ENCODE assay signal across 10 cellular contexts in the genomic region with DNA sequence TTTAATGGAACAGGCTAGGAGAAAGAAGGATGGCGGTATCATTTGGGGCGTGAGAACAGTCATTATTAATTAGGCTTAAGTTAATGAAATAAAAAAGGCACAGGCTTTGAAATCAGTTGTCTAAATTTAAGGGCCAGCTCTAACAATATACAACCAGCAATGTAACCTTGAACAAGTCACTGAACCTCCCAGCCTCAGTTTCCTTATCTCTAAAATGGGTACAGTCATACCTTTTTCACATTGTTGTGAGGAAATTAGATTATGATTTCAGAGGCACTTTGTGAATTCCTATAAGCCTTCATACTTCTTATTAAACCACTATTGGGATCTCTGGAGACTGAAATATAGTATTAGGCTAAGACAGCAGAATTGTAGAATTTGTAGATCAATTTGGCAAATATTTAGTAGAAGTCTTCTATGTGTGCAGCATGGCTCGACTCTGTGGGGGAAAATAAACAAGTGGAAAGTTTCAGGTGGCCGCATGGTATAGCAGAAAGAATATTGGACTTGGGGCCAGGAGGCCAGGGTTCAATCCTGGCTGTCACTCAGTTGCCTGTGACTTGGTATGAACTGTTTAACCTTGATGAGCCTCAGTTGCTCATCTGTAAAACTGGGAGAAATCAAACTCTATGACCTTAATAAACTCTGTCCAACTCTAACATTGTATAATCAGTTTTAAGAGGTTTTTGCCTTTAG.
DNase-seq lines count a peak whose midpoint lies in the region; ATAC-seq and TF ChIP-seq lines count a peak whose summit lies in the region.
"Had no signal": no experiment of that assay in that cellular context is flagged by ENCODE, and none has a peak within 500 bp of the region (broad histone marks: within the 10 kb centered on the region; RNA-seq: fewer than 3 reads in every experiment).

No MANE protein-coding gene starts in this region.

- no peaks in the 10 kb centered on the region for H3K27me3 Mint-ChIP-seq in HFFc6 (ENCODE audit: insufficient read depth)
- no peaks in the 10 kb centered on the region for H3K27me3 Mint-ChIP-seq in central memory CD8-positive, alpha-beta T cell
- H3K27me3 Mint-ChIP-seq in neural crest cell (ENCODE audit: low read depth): no peaks in the 10 kb centered on the region

- H3K27ac Mint-ChIP-seq in HFFc6 (peak overlapping the region; percentile 87; the same call in 1 of the 2 replicates), neural crest cell (ENCODE audit: unreplicated experiment) (peak overlapping the region; percentile 95)
- H3K27ac Mint-ChIP-seq in central memory CD8-positive, alpha-beta T cell (ENCODE audit: low read depth): peak overlapping the region; percentile 57

- no peak for ATAC-seq in central memory CD8-positive, alpha-beta T cell (replicated peaks; ENCODE audit: extremely low read depth, poor library complexity, severe bottlenecking)

- CTCF ChIA-PET in A673 (lab: Charles Lee) (no interaction called here), GM10248 (lab: Yijun Ruan, JAX) (interaction anchor here (0.9 to 5.5 kb wide), 4 partner anchors 8 to 186 kb away, joined by 3 to 32 read pairs (median 4); no protein-coding TSS in a partner anchor)

- peak overlapping the region; percentile 97 for H3K27ac ChIP-seq in A673 (ENCODE audit: low read depth, low read length, poor library complexity, severe bottlenecking)
- H3K27ac ChIP-seq in effector memory CD4-positive, alpha-beta T cell (ENCODE audit: insufficient read depth, low read length, poor library complexity, severe bottlenecking): no peak overlapping the region
- no peak overlapping the region for H3K27ac ChIP-seq in ovary

- TF ChIP-seq EP300 in ovary (IDR thresholded peaks at IDR 0.05): no peak

- H3K4me1 ChIP-seq in A673 (ENCODE audit: insufficient read depth, low read length, poor library complexity, severe bottlenecking) (peaks cover 49% of the 10 kb centered on the region), ovary (ENCODE audit: insufficient read depth) (peaks cover 9% of the 10 kb centered on the region)
- H3K4me1 ChIP-seq in effector memory CD4-positive, alpha-beta T cell (ENCODE audit: control insufficient read depth, insufficient read depth, low read length, poor library complexity, severe bottlenecking): peaks cover 35% of the 10 kb centered on the region

- no peak for TF ChIP-seq POLR2A in ovary (IDR thresholded peaks at IDR 0.05)

- peaks cover 17% of the 10 kb centered on the region for H3K36me3 Mint-ChIP-seq in HFFc6 (ENCODE audit: low read depth)
- H3K36me3 Mint-ChIP-seq in central memory CD8-positive, alpha-beta T cell (ENCODE audit: insufficient read depth): peaks cover 4% of the 10 kb centered on the region
- no peaks in the 10 kb centered on the region for H3K36me3 Mint-ChIP-seq in neural crest cell (ENCODE audit: low read depth)

- no peaks in the 10 kb centered on the region for H3K9me3 ChIP-seq in A673 (ENCODE audit: low read depth, low read length, poor library complexity, severe bottlenecking)
- H3K9me3 ChIP-seq in effector memory CD4-positive, alpha-beta T cell (ENCODE audit: control insufficient read depth, low read length): no peaks in the 10 kb centered on the region
- H3K9me3 ChIP-seq in ovary: no peaks in the 10 kb centered on the region

- DNase-seq in A673 (ENCODE audit: low spot score) (no peak), HFFc6 (no peak), neural crest cell (ENCODE audit: low read depth, low spot score) (no peak), ovary (no peak), GM10248 (ENCODE audit: extremely low spot score) (no peak)
- no peak for DNase-seq in central memory CD8-positive, alpha-beta T cell (ENCODE audit: low spot score in 2 of 2)
- no peak for DNase-seq in activated effector memory CD4-positive, alpha-beta T cell treated with Interleukin-2 at 50 U/mL for 16 hours
- no peak for DNase-seq in effector memory CD4-positive, alpha-beta T cell
- DNase-seq: immature natural killer cell, NCI-H526 treated with DMSO at 0.1 percent for 48 hours had no signal

- POLR2A ChIA-PET in A673 (lab: Charles Lee; ENCODE audit: low non-redundant PET): no interaction called here
- POLR2A ChIA-PET in GM10248 (lab: Yijun Ruan, JAX): no interaction called here

- intact Hi-C loops in A673 (cut with micrococcal nuclease; ENCODE audit: unreplicated experiment): loop anchor here (10.0 kb wide), 1 partner anchor 112 kb away; no protein-coding TSS in a partner anchor
- intact Hi-C loops in ovary (cut with DNase I): no loop called here

- TF ChIP-seq CTCF in A673 (conservative IDR thresholded peaks at IDR 0.05; ENCODE audit: low read depth, low read length): no peak
- no peak for TF ChIP-seq CTCF in HFFc6 (IDR thresholded peaks at IDR 0.05)
- TF ChIP-seq CTCF in neural crest cell (conservative IDR thresholded peaks at IDR 0.05): no peak
- no peak for TF ChIP-seq CTCF in ovary (IDR thresholded peaks at IDR 0.05)
- no peak for TF ChIP-seq CTCF in GM10248 (IDR thresholded peaks at IDR 0.05; ENCODE audit: control extremely low read depth, extremely low read depth, low read depth, missing control alignments)

- no TSS peak for BruUV-seq in A673 (replicated peaks; lab: Mats Ljungman, UMichigan)

- H3K4me3 ChIP-seq in A673 (ENCODE audit: low read depth, low read length, poor library complexity, severe bottlenecking) (no peak overlapping the region), ovary (no peak overlapping the region)
- H3K4me3 ChIP-seq in effector memory CD4-positive, alpha-beta T cell (ENCODE audit: insufficient read depth, low read depth, low read length, poor library complexity, severe bottlenecking): no peak overlapping the region

- H3K36me3 ChIP-seq in A673 (ENCODE audit: insufficient read depth, low read length, poor library complexity, severe bottlenecking): no peaks in the 10 kb centered on the region
- no peaks in the 10 kb centered on the region for H3K36me3 ChIP-seq in effector memory CD4-positive, alpha-beta T cell (ENCODE audit: control insufficient read depth, insufficient read depth, low read length)
- no peaks in the 10 kb centered on the region for H3K36me3 ChIP-seq in ovary

- H3K4me1 Mint-ChIP-seq in HFFc6 (ENCODE audit: low read depth) (peaks cover 64% of the 10 kb centered on the region), neural crest cell (peaks cover 35% of the 10 kb centered on the region)
- peaks cover 61% of the 10 kb centered on the region for H3K4me1 Mint-ChIP-seq in central memory CD8-positive, alpha-beta T cell

- H3K27me3 ChIP-seq in A673 (replicated peaks; ENCODE audit: insufficient read depth, low read depth, low read length, poor library complexity) (no peaks in the 10 kb centered on the region), ovary (no peaks in the 10 kb centered on the region)
- H3K27me3 ChIP-seq in effector memory CD4-positive, alpha-beta T cell (replicated peaks; ENCODE audit: control insufficient read depth, insufficient read depth, low read length, poor library complexity, severe bottlenecking): no peaks in the 10 kb centered on the region

- no peak overlapping the region for H3K4me3 Mint-ChIP-seq in HFFc6
- H3K4me3 Mint-ChIP-seq in central memory CD8-positive, alpha-beta T cell: peak overlapping the region; percentile 8
- H3K4me3 Mint-ChIP-seq in neural crest cell: no peak overlapping the region

- WGBS in ovary, 3 donors: 73 to 94% (median 79%) methylated on average over 4 of the region's 4 CpGs

- H3K9me3 Mint-ChIP-seq in HFFc6: no peaks in the 10 kb centered on the region
- H3K9me3 Mint-ChIP-seq in central memory CD8-positive, alpha-beta T cell: no peaks in the 10 kb centered on the region
- no peaks in the 10 kb centered on the region for H3K9me3 Mint-ChIP-seq in neural crest cell
- H3K9me3 Mint-ChIP-seq: immature natural killer cell had no signal
